Comparison of ENCODE assay signal across 8 cellular contexts in the genomic region with DNA sequence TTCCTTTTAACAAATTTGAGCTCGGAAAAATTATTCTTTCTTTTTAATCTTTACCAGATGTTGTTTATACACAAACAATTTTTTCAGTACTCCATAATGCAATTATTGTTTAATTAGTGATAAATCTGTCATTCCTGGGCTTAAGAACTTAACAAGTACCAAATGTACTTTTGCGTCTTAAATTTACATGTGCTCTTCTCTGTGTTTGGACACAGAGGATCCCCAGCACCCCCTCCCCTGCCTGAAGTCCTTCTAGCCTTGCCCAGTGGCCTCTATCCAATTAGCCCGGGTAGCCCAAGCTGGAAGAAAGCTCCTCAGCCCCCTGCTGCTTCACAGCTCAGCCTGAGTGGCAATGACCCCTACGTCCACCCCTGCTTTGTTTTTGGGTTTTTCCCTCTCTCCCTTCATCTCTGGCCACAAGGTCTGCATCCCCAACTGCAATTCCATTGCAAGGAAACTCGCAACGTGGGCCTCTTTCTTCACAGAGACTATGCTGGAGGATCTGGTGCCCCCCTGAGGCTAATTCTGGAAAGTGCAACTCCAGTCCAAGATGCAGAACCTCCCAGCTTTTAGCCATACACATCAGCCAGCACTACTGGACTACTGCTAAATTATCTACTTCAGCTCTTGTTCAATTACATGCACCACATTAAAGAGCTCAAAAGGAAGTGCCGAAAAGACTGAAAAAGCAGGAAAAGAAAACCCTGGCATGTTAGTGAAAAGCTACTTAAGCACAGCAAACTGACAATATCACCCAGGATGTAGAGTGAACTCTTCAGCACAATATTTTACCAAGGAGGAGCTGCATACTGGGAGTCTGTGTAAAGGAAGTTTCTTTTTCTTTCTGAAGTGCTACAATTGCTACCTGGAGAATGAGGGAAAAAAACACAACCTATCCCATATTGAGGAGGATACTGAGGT.
DNase-seq lines count a peak whose midpoint lies in the region; ATAC-seq, FAIRE-seq and TF ChIP-seq lines count a peak whose summit lies in the region.

No MANE protein-coding gene starts in this region.

- H3K4me2 ChIP-seq in GM12878 (ENCODE audit: control insufficient read depth, insufficient read depth): no peak overlapping the region

- H3K27me3 ChIP-seq in GM12878 (replicated peaks in 1 of 2; ENCODE audit: control insufficient read depth in 2 of 2, insufficient read depth in 2 of 2, low read length in 1 of 2) (no peaks in the 10 kb centered on the region), iPS DF 6.9 (ENCODE audit: control insufficient read depth, insufficient read depth, low read length) (no peaks in the 10 kb centered on the region)

- no TSS peak for BruUV-seq in GM12878 (replicated peaks; lab: Mats Ljungman, UMichigan)

- intact Hi-C loops in GM12878 (cut with micrococcal nuclease; ENCODE audit: unreplicated experiment): loop anchor here (1.0 to 10.0 kb wide), 2 partner anchors 450 to 576 kb away; partner anchors contain the start of gene PCAT7

- H3K4me3 ChIP-seq in GM12878 (no peak overlapping the region), iPS DF 6.9 (ENCODE audit: low read length) (no peak overlapping the region)

- H4K20me1 ChIP-seq in GM12878 (ENCODE audit: control insufficient read depth, insufficient read depth): no peaks in the 10 kb centered on the region

- TF ChIP-seq RAD21 in GM12878 (IDR thresholded peaks at IDR 0.05; ENCODE audit: insufficient read depth, low read depth, low read length): peak; percentile 83

- TF ChIP-seq EP300 in GM12878 (IDR thresholded peaks at IDR 0.05; ENCODE audit: borderline replicate concordance in 1 of 2, control insufficient read depth in 1 of 2, low read depth in 2 of 2, low read length in 2 of 2): no peak

- no peak for TF ChIP-seq POLR2A in GM12878 (IDR thresholded peaks at IDR 0.05; ENCODE audit: low read depth, low read length)

- no peak overlapping the region for H3K9ac ChIP-seq in GM12878 (ENCODE audit: control insufficient read depth, insufficient read depth, low read length)

- ATAC-seq in GM12878 (peak; percentile 88), GM21786 (IDR thresholded peaks at IDR 0.05; ENCODE audit: unreplicated experiment) (no peak), HG02938 (IDR thresholded peaks at IDR 0.05; ENCODE audit: unreplicated experiment) (no peak)

- FAIRE-seq in GM12878 (lab: Jason Lieb, UNC): peak; percentile 35

- POLR2A ChIA-PET in GM10248 (lab: Yijun Ruan, JAX) (no interaction called here), GM12878 (lab: Charles Lee) (interaction anchor here (0.5 to 0.7 kb wide), 2 partner anchors 145 to 162 kb away, joined by 3 to 4 read pairs; no protein-coding TSS in a partner anchor)

- H3K79me2 ChIP-seq in GM12878 (ENCODE audit: control insufficient read depth, insufficient read depth, low read length): no peaks in the 10 kb centered on the region

- RAD21 ChIA-PET in GM12878 (lab: Charles Lee; ENCODE audit: unreplicated experiment): interaction anchor here (0.9 to 7.7 kb wide), 11 partner anchors 25 to 576 kb away, joined by 3 to 134 read pairs (median 5); partner anchors contain the start of genes AOPEP and PCAT7

- TF ChIP-seq CTCF in GM10248 (IDR thresholded peaks at IDR 0.05; ENCODE audit: control extremely low read depth, extremely low read depth, low read depth, missing control alignments): peak; percentile 75
- TF ChIP-seq CTCF in GM12878 (IDR thresholded peaks at IDR 0.05 in 2 of 3, conservative IDR thresholded peaks at IDR 0.05 in 1 of 3; ENCODE audit: control insufficient read depth in 2 of 3, extremely low read depth in 1 of 3, insufficient read depth in 1 of 3, low read depth in 3 of 3, low read length in 3 of 3): peak; percentile 78 to 90 (median 81)

- H3K9me3 ChIP-seq in GM12878 (replicated peaks; ENCODE audit: control insufficient read depth, insufficient read depth, low read length) (no peaks in the 10 kb centered on the region), iPS DF 6.9 (ENCODE audit: control insufficient read depth, insufficient read depth, low read length) (no peaks in the 10 kb centered on the region)

- H3K27ac ChIP-seq in GM12878 (ENCODE audit: control insufficient read depth, insufficient read depth): no peak overlapping the region
- no peak overlapping the region for H3K27ac ChIP-seq in iPS DF 6.9 (ENCODE audit: low read length)

- 44% methylated on average over 7 of the region's 7 CpGs for WGBS in GM12878 (ENCODE audit: insufficient coverage, insufficient replicate concordance, low lambda C conversion rate, missing lambda C conversion rate)
- no CpG with 5 or more reads among the region's 7 CpGs for WGBS in iPS DF 6.9 (ENCODE audit: insufficient coverage, insufficient read length)

- peak; percentile 73 for DNase-seq in GM10248 (ENCODE audit: extremely low spot score)
- peak; percentile 58 for DNase-seq in NCI-H1092 treated with DMSO at 0.1 percent for 48 hours (lab: John Stamatoyannopoulos, UW)
- peak in 3 of 5 experiments; percentile 12 to 42 (median 24) for DNase-seq in T-helper 2 cell
- no peak for DNase-seq in GM12878 (ENCODE audit: low read depth, low spot score)
- DNase-seq in iPS DF 6.9 (ENCODE audit: low read depth, low spot score): peak; percentile 61
- peak; percentile 44 for DNase-seq in smooth muscle cell of the brain vasculature (ENCODE audit: low read depth, low spot score)

- in situ Hi-C loops in GM12878 (cut with MboI): no loop called here

- H3K4me1 ChIP-seq in GM12878 (ENCODE audit: control insufficient read depth, insufficient read depth, low read length) (no peaks in the 10 kb centered on the region), iPS DF 6.9 (ENCODE audit: control insufficient read depth, insufficient read depth, low read length) (no peaks in the 10 kb centered on the region; the same call in 1 of the 2 replicates)

- H3K36me3 ChIP-seq in GM12878 (ENCODE audit: control insufficient read depth in 2 of 2, insufficient read depth in 2 of 2, low read length in 1 of 2) (no peaks in the 10 kb centered on the region), iPS DF 6.9 (ENCODE audit: control insufficient read depth, insufficient read depth, low read length) (no peaks in the 10 kb centered on the region)

- SMC1A ChIA-PET in GM12878 (lab: Charles Lee; ENCODE audit: uncharacterized antibody, unreplicated experiment): interaction anchor here (0.7 to 6.4 kb wide), 32 partner anchors 9 to 462 kb away, joined by 3 to 143 read pairs (median 4); no protein-coding TSS in a partner anchor

- CTCF ChIA-PET in GM10248 (lab: Yijun Ruan, JAX) (interaction anchor here (0.7 to 11.0 kb wide), 51 partner anchors 8 to 514 kb away, joined by 3 to 282 read pairs (median 4); partner anchors contain the start of gene AOPEP), GM12878 (lab: Yijun Ruan, JAX) (interaction anchor here (0.5 to 10.6 kb wide), 51 partner anchors 9 to 1097 kb away, joined by 3 to 355 read pairs (median 4); no protein-coding TSS in a partner anchor)

- H2AFZ ChIP-seq in GM12878 (ENCODE audit: control insufficient read depth, low read depth, low read length): peak overlapping the region; percentile 45

TF ChIP-seq in GM12878, 131 proteins besides CTCF, POLR2A, EP300 and RAD21:
- TF ChIP-seq NFYA (IDR thresholded peaks at IDR 0.05; ENCODE audit: borderline replicate concordance, low read depth, low read length): no peak
- no peak for TF ChIP-seq SUZ12 (IDR thresholded peaks at IDR 0.05; ENCODE audit: unreplicated experiment)
- no peak for TF ChIP-seq ZZZ3 (IDR thresholded peaks at IDR 0.05; ENCODE audit: control insufficient read depth, insufficient read length, low read depth)
- TF ChIP-seq SMC3 (IDR thresholded peaks at IDR 0.05; ENCODE audit: borderline replicate concordance, low read length): peak; percentile 77
- 0 out of 2 replicates have a peak, but pooled peaks have one; percentile 25 for TF ChIP-seq YY1 (IDR thresholded peaks at IDR 0.05; ENCODE audit: low read depth, low read length)
